Comparison of ENCODE assay signal across 9 cellular contexts in the genomic region with DNA sequence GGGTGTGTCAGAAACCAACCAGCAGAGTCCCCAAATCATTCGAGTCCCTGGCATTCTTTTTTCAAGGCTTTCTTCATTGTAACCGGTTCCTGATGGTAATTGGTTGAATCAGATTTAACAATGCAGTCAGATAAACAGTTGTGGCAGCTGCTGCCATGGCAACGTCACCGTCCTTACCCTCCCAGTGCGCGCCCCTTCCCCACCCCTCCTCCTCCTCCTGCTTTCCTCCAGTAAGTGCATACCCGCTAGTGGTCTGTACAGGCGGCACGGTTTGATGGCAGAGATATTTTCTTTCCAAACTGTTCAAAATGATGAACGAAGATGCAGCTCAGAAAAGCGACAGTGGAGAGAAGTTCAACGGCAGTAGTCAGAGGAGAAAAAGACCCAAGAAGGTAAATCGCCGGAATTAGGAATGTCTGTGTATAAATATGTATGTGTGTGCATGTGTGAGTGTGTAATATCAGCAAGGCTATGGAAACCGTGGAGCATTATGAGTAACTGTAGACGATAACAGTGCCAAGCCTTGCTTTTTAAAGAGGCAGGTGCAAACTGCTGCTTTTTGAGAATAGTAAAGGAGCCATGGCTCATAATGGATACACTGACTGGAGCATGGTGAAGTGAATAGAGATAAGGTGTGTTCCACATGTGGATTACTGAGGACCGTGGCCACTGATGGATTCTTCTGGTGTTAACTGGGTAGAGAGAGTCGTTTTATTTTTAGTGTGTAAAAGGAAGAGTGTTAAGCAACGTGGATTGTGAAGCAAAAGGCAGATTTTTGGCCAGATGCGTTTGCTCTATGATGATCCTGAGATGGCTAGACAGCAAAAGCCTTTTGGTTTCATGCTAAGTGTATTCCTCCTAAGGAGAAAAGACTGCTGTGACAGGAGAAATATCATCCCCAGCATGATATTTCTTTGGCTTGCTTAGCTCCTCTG. TPM values are rescaled to one million over a fixed set of nuclear protein-coding genes. Genes with fewer than 3 reads are reported as not detected.
DNase-seq lines count a peak whose midpoint lies in the region; ATAC-seq, FAIRE-seq and TF ChIP-seq lines count a peak whose summit lies in the region.
"Had no signal": no experiment of that assay in that cellular context is flagged by ENCODE, and none has a peak within 500 bp of the region (broad histone marks: within the 10 kb centered on the region; RNA-seq: fewer than 3 reads in every experiment).

A gene (plus strand): TSS at position 233 of the 935 bp plus-strand sequence. CDS start 76 bp downstream, at position 309.

- H3K9me3 ChIP-seq in suprapubic skin = no peaks in the 10 kb centered on the region
- no peaks in the 10 kb centered on the region for H3K9me3 ChIP-seq in small intestine (ENCODE audit: control insufficient read depth, low read depth)
- H3K9me3 ChIP-seq: SJSA1 had no signal

- no peak for TF ChIP-seq CTCF in astrocyte of the spinal cord (IDR thresholded peaks at IDR 0.05; ENCODE audit: low read depth, low read length)
- no peak for TF ChIP-seq CTCF in suprapubic skin (IDR thresholded peaks at IDR 0.05)

- H3K36me3 ChIP-seq in suprapubic skin = no peaks in the 10 kb centered on the region
- no peaks in the 10 kb centered on the region for H3K36me3 ChIP-seq in small intestine (ENCODE audit: control insufficient read depth in 2 of 2, insufficient read depth in 2 of 2, low read length in 2 of 2)
- H3K36me3 ChIP-seq: SJSA1 had no signal

- TF ChIP-seq POLR2A in suprapubic skin (IDR thresholded peaks at IDR 0.05) = no peak

- intact Hi-C loops in left colon (cut with DNase I, micrococcal nuclease) = no loop called here

- in situ Hi-C loops in astrocyte of the spinal cord (cut with HindIII; ENCODE audit: low sequenced_read_pairs) = no loop called here

- FAIRE-seq in small intestine (lab: Jason Lieb, UNC) = no peak

- ATAC-seq in left colon = no peak
- no peak for ATAC-seq in HG02588 (IDR thresholded peaks at IDR 0.05; ENCODE audit: unreplicated experiment)

- peak within 1 kb of the TSS; percentile 27 for H3K4me3 ChIP-seq in astrocyte of the spinal cord (ENCODE audit: low read depth, low read length)
- peak within 1 kb of the TSS; percentile 19 for H3K4me3 ChIP-seq in suprapubic skin
- H3K4me3 ChIP-seq in small intestine (ENCODE audit: low read depth in 1 of 2, low read length in 2 of 2) = no peak within 1 kb of the TSS
- H3K4me3 ChIP-seq: SJSA1 had no signal

- H3K27ac ChIP-seq in suprapubic skin = no peak within 1 kb of the TSS
- no peak within 1 kb of the TSS for H3K27ac ChIP-seq in small intestine (ENCODE audit: low read depth in 1 of 2, low read length in 1 of 2)
- H3K27ac ChIP-seq: SJSA1 had no signal

- no peak for TF ChIP-seq EP300 in suprapubic skin (IDR thresholded peaks at IDR 0.05)

- 24% methylated on average over 20 of the region's 20 CpGs for WGBS in suprapubic skin
- WGBS in small intestine, 3 donors = 18 to 23% (median 21%) methylated on average over 20 of the region's 20 CpGs

- H3K27me3 ChIP-seq in suprapubic skin = no peaks in the 10 kb centered on the region
- H3K27me3 ChIP-seq in small intestine (ENCODE audit: control insufficient read depth in 2 of 2, insufficient read depth in 2 of 2, low read length in 2 of 2) = no peaks in the 10 kb centered on the region
- H3K27me3 ChIP-seq: SJSA1 had no signal

- DNase-seq in NCI-H1694 (lab: John Stamatoyannopoulos, UW) = peak; percentile 44
- DNase-seq in astrocyte of the spinal cord (ENCODE audit: low read depth, low spot score) = peak; percentile 36
- peak; percentile 4 for DNase-seq in iris pigment epithelial cell (ENCODE audit: low read depth)
- DNase-seq in suprapubic skin (ENCODE audit: low spot score in 2 of 2) = no peak
- DNase-seq in left colon = no peak
- no peak for DNase-seq in small intestine
- DNase-seq in 8988T = no peak

- H3K4me1 ChIP-seq in suprapubic skin (no peaks in the 10 kb centered on the region), small intestine (ENCODE audit: control insufficient read depth in 2 of 2, insufficient read depth in 1 of 2, low read depth in 1 of 2, low read length in 1 of 2) (no peaks in the 10 kb centered on the region)

RNA-seq across cellular contexts. Expression of the gene that starts here (rescaled TPM):
- total RNA-seq in suprapubic skin (10 to 100 TPM in 2 of 4 donors, 1 to 10 TPM in 2; 7.7 to 15.2 (median 11.2) TPM), left colon (10 to 100 TPM in 1 of 2 donors, 1 to 10 TPM in 1; 7.4 to 15.1 TPM)
- 1 to 10 TPM in 2 of 3 donors, under 1 TPM in 1; 0.22 to 8.1 (median 3.2) TPM for polyA plus RNA-seq in small intestine

Comparison
In these comparisons a context has a peak if more than half of its experiments do, and no peak if none do; other contexts are left out.
1. DNase-seq: peak in NCI-H1694 (single experiment), astrocyte of the spinal cord (single experiment) and iris pigment epithelial cell (single experiment); none in suprapubic skin (0 of 2), left colon (0 of 2), small intestine (single experiment) and 8988T (single experiment).
2. H3K4me3 ChIP-seq: peak in astrocyte of the spinal cord (single experiment) and suprapubic skin (single experiment); none in small intestine (0 of 2).